ENCODE assay signal across 10 cellular contexts in the genomic region with DNA sequence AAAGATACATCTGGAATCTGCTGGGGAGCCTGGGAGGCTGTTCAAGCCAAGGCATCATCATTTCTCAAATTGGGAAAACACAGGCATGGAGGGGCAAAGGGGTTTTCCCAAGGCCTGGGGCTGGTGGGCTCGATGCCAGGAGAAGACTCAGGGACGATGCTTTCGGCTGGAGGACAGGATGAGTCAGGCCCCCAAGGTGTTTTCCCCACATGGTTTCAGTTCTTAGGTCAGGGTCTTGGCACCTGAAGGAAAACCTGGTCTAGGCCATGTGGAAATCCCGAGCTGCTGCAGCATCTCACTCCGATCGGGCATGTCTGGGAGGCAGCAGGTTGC.
DNase-seq lines count a peak whose midpoint lies in the region; ATAC-seq, FAIRE-seq and TF ChIP-seq lines count a peak whose summit lies in the region.
"Had no signal": no experiment of that assay in that cellular context is flagged by ENCODE, and none has a peak within 500 bp of the region (broad histone marks: within the 10 kb centered on the region; RNA-seq: fewer than 3 reads in every experiment).

No MANE protein-coding gene starts in this region.

- H4K20me1 ChIP-seq in OCI-LY3 (ENCODE audit: insufficient read depth, low read length): no peaks in the 10 kb centered on the region

- H3K4me3 ChIP-seq in OCI-LY3 (ENCODE audit: low read length) (peak overlapping the region; percentile 49), kidney epithelial cell (ENCODE audit: low read depth, low read length) (no peak overlapping the region)

- peak overlapping the region; percentile 80 for H3K4me2 ChIP-seq in OCI-LY3 (ENCODE audit: low read length)

- no peak overlapping the region for H2AFZ ChIP-seq in OCI-LY3 (ENCODE audit: low read depth, low read length)

- no peak for FAIRE-seq in GM12891 (lab: Jason Lieb, UNC)

- peak; percentile 47 for ATAC-seq in GM21447 (IDR thresholded peaks at IDR 0.05; ENCODE audit: unreplicated experiment)
- no peak for ATAC-seq in GM21381 (IDR thresholded peaks at IDR 0.05; ENCODE audit: unreplicated experiment)

- no peaks in the 10 kb centered on the region for H3K36me3 ChIP-seq in OCI-LY3 (replicated peaks; ENCODE audit: low read depth, low read length)
- no peaks in the 10 kb centered on the region for H3K36me3 ChIP-seq in kidney epithelial cell (ENCODE audit: control insufficient read depth, insufficient read depth, low read length)

- H3K27me3 ChIP-seq in OCI-LY3 (ENCODE audit: low read depth, low read length) (no peaks in the 10 kb centered on the region), kidney epithelial cell (ENCODE audit: control insufficient read depth, insufficient read depth, low read length) (no peaks in the 10 kb centered on the region)

- H3K9me3 ChIP-seq in OCI-LY3 (ENCODE audit: insufficient read depth, low read length): no peaks in the 10 kb centered on the region

- DNase-seq in GM12891 (ENCODE audit: insufficient read length, low spot score) (no peak), kidney epithelial cell (ENCODE audit: low read depth) (peak; percentile 55), epidermal melanocyte (ENCODE audit: insufficient read length, low spot score) (no peak), DMS 273 treated with DMSO at 0.1 percent for 48 hours (lab: John Stamatoyannopoulos, UW) (no peak), NAMALWA (ENCODE audit: low spot score) (no peak)
- DNase-seq: left cardiac atrium, RPMI8226 had no signal

- TF ChIP-seq CTCF in OCI-LY3 (IDR thresholded peaks at IDR 0.05; ENCODE audit: low read depth, low read length) (no peak), kidney epithelial cell (IDR thresholded peaks at IDR 0.05; ENCODE audit: insufficient read depth, low read length, poor library complexity, severe bottlenecking) (no peak)

- no peaks in the 10 kb centered on the region for H3K79me2 ChIP-seq in OCI-LY3 (ENCODE audit: low read length)

- H3K9ac ChIP-seq in OCI-LY3 (ENCODE audit: low read length): peak overlapping the region; percentile 58

- peaks cover 86% of the 10 kb centered on the region for H3K4me1 ChIP-seq in OCI-LY3 (ENCODE audit: low read length)

- H3K27ac ChIP-seq in OCI-LY3 (ENCODE audit: low read length): peak overlapping the region; percentile 97

- no peak for TF ChIP-seq POLR2A in GM12891 (IDR thresholded peaks at IDR 0.05; ENCODE audit: low read depth, low read length)

TF ChIP-seq in GM12891, 5 proteins besides CTCF, POLR2A, EP300 and RAD21:
- TF ChIP-seq TAF1 (IDR thresholded peaks at IDR 0.05; ENCODE audit: low read depth, low read length) (no peak), POU2F2 (IDR thresholded peaks at IDR 0.05; ENCODE audit: low read depth, low read length) (no peak), SPI1 (IDR thresholded peaks at IDR 0.05; ENCODE audit: low read depth, low read length) (0 out of 2 replicates have a peak, but pooled peaks have one; percentile 16), POLR2AphosphoS5 (IDR thresholded peaks at IDR 0.05; ENCODE audit: low read depth, low read length) (no peak), PAX5 (IDR thresholded peaks at IDR 0.05; ENCODE audit: insufficient read depth, low read length, severe bottlenecking) (no peak)
